ENCODE assay signal across 11 cellular contexts in genomic region chr11:116731097-116731761, GRCh38. TPM values are rescaled to one million over a fixed set of nuclear protein-coding genes. Genes with fewer than 3 reads are reported as not detected.
DNase-seq lines count a peak whose midpoint lies in the region; ATAC-seq and TF ChIP-seq lines count a peak whose summit lies in the region.
"Had no signal": no experiment of that assay in that cellular context is flagged by ENCODE, and none has a peak within 500 bp of the region (broad histone marks: within the 10 kb centered on the region; RNA-seq: fewer than 3 reads in every experiment).

No MANE protein-coding gene starts in this region.

- H3K27me3 Mint-ChIP-seq in CD14-positive monocyte (ENCODE audit: low read depth in 3 of 3): peaks cover 1 to 11% (median 7%) of the 10 kb centered on the region in 3 donors

- TF ChIP-seq CTCF in fibroblast of pulmonary artery (IDR thresholded peaks at IDR 0.05; ENCODE audit: low read length, missing control alignments) (no peak), neural cell (IDR thresholded peaks at IDR 0.05; ENCODE audit: poor library complexity, severe bottlenecking) (peak; percentile 51), CD14-positive monocyte (IDR thresholded peaks at IDR 0.05) (no peak), transverse colon (IDR thresholded peaks at IDR 0.05) (no peak)

- intact Hi-C loops in CD14-positive monocyte (cut with micrococcal nuclease): no loop called here
- intact Hi-C loops in transverse colon (cut with DNase I; ENCODE audit: low total_unique reads): no loop called here

- H2AFZ ChIP-seq in neural cell (ENCODE audit: low read depth, low read length): peak overlapping the region; percentile 61

- ATAC-seq in GM21576 (IDR thresholded peaks at IDR 0.05; ENCODE audit: unreplicated experiment): no peak
- ATAC-seq: CD8-positive, alpha-beta T cell had no signal

- peak overlapping the region; percentile 60 for H3K4me2 ChIP-seq in neural cell (ENCODE audit: low read length)

- H3K36me3 ChIP-seq in NT2/D1 (ENCODE audit: insufficient read depth, insufficient read length, low read length): no peaks in the 10 kb centered on the region
- no peaks in the 10 kb centered on the region for H3K36me3 ChIP-seq in neural cell (ENCODE audit: insufficient read depth, low read length)
- no peaks in the 10 kb centered on the region for H3K36me3 ChIP-seq in transverse colon

- no peaks in the 10 kb centered on the region for H3K9me2 ChIP-seq in neural cell (ENCODE audit: insufficient read depth, low read length)

- peak; percentile 61 for TF ChIP-seq RAD21 in neural cell (conservative IDR thresholded peaks at IDR 0.05)

- in situ Hi-C loops in transverse colon (cut with MboI; ENCODE audit: low pct_ligation_motif_present in 1 of 4, low pct_unique_long_range_greater_than_20kb in 1 of 4, low sequenced_read_pairs in 3 of 4): no loop called here

- no peak for TF ChIP-seq POLR2A in transverse colon (IDR thresholded peaks at IDR 0.05)

- peak overlapping the region; percentile 37 for H3K9ac ChIP-seq in NT2/D1 (ENCODE audit: insufficient read length, low read depth)
- peak overlapping the region; percentile 69 for H3K9ac ChIP-seq in neural cell (ENCODE audit: low read length)

- H3K27ac ChIP-seq in neural cell (ENCODE audit: low read length) (peak overlapping the region; percentile 77), transverse colon (no peak overlapping the region)

- peaks cover 15% of the 10 kb centered on the region for H3K4me1 Mint-ChIP-seq in CD14-positive monocyte

- no peaks in the 10 kb centered on the region for H4K20me1 ChIP-seq in neural cell (ENCODE audit: insufficient read depth)

- H3K4me3 ChIP-seq in NT2/D1 (ENCODE audit: insufficient read length, low read depth) (no peak overlapping the region), fibroblast of pulmonary artery (replicated peaks; ENCODE audit: low read depth, low read length) (no peak overlapping the region), neural cell (ENCODE audit: low read length) (peak overlapping the region; percentile 55), transverse colon (no peak overlapping the region)

- no peaks in the 10 kb centered on the region for H3F3A ChIP-seq in neural cell (ENCODE audit: insufficient read depth, low read length, poor library complexity, severe bottlenecking)

- H3K4me3 Mint-ChIP-seq in CD14-positive monocyte: no peak overlapping the region
- H3K4me3 Mint-ChIP-seq: CD8-positive, alpha-beta T cell had no signal

- H3K9me3 ChIP-seq in NT2/D1 (ENCODE audit: insufficient read depth, low read length): no peaks in the 10 kb centered on the region
- no peaks in the 10 kb centered on the region for H3K9me3 ChIP-seq in neural cell (ENCODE audit: low read length)
- no peaks in the 10 kb centered on the region for H3K9me3 ChIP-seq in transverse colon

- TF ChIP-seq EP300 in neural cell (conservative IDR thresholded peaks at IDR 0.05; ENCODE audit: poor library complexity, severe bottlenecking) (peak; percentile 51), transverse colon (IDR thresholded peaks at IDR 0.05; ENCODE audit: low read depth) (no peak)

- 61 to 100% methylated on average over 1 to 11 of the region's 11 CpGs for WGBS in transverse colon (ENCODE audit: low coverage in 1 of 2), 2 donors

- H3K27me3 ChIP-seq in NT2/D1 (ENCODE audit: insufficient read depth, insufficient read length) (no peaks in the 10 kb centered on the region), neural cell (ENCODE audit: insufficient read depth, low read depth, low read length) (no peaks in the 10 kb centered on the region), transverse colon (peaks cover 3% of the 10 kb centered on the region)

- H3K4me1 ChIP-seq in NT2/D1 (ENCODE audit: insufficient read depth, insufficient read length): peaks cover 3% of the 10 kb centered on the region
- peaks cover 0 to 7% (median 5%) of the 10 kb centered on the region in 4 donors for H3K4me1 ChIP-seq in transverse colon

- DNase-seq in ELR (ENCODE audit: low read depth): peak; percentile 10
- peak; percentile 54 for DNase-seq in NT2/D1 (ENCODE audit: low read depth, low spot score)
- DNase-seq in fibroblast of pulmonary artery (ENCODE audit: low read depth): peak; percentile 3
- no peak for DNase-seq in CD14-positive monocyte (ENCODE audit: low spot score)
- DNase-seq in transverse colon: no peak
- no peak for DNase-seq in GF-D8 (lab: John Stamatoyannopoulos, UW)
- DNase-seq: CD8-positive, alpha-beta T cell; SHP77 treated with DMSO at 0.1 percent for 48 hours; stimulated activated CD4-positive, alpha-beta T cell treated with anti-CD3 and anti-CD28 coated beads, Interleukin-4, amount 100 ng/mL, for 1 hour had no signal

- no peaks in the 10 kb centered on the region for H3K79me2 ChIP-seq in neural cell (replicated peaks; ENCODE audit: insufficient read depth, low read length)

- peaks cover 0 to 2% (median 0%) of the 10 kb centered on the region in 7 donors for H3K9me3 Mint-ChIP-seq in CD14-positive monocyte
- H3K9me3 Mint-ChIP-seq: CD8-positive, alpha-beta T cell had no signal

- peaks cover 0 to 8% of the 10 kb centered on the region in 2 donors for H3K36me3 Mint-ChIP-seq in CD14-positive monocyte
- H3K36me3 Mint-ChIP-seq: CD8-positive, alpha-beta T cell had no signal

- peak overlapping the region in 1 of 7 donors; percentile 12 for H3K27ac Mint-ChIP-seq in CD14-positive monocyte
- H3K27ac Mint-ChIP-seq: CD8-positive, alpha-beta T cell had no signal

TF ChIP-seq in neural cell, 6 proteins besides CTCF, POLR2A, EP300 and RAD21:
- peak; percentile 70 for TF ChIP-seq MXI1 (conservative IDR thresholded peaks at IDR 0.05; ENCODE audit: poor library complexity, severe bottlenecking)
- no peak for TF ChIP-seq EZH2 (IDR thresholded peaks at IDR 0.05; ENCODE audit: borderline replicate concordance, insufficient read depth, low read length, poor library complexity, severe bottlenecking)
- TF ChIP-seq POLR2AphosphoS5 (IDR thresholded peaks at IDR 0.05): peak; percentile 44
- TF ChIP-seq TAF1 (IDR thresholded peaks at IDR 0.05; ENCODE audit: low read depth): no peak
- TF ChIP-seq REST (IDR thresholded peaks at IDR 0.05; ENCODE audit: borderline replicate concordance): peak; percentile 86
- peak; percentile 57 for TF ChIP-seq SMC3 (conservative IDR thresholded peaks at IDR 0.05; ENCODE audit: poor library complexity)

RNA-seq across cellular contexts. Expression of gene BUD13, which starts 41.6 kb away (rescaled TPM):
- polyA plus RNA-seq in neural cell (19.1 and 20.5 TPM in 2 replicates), CD14-positive monocyte (1 to 10 TPM; 4.2 to 5.3 TPM)
- 22.6 and 25.6 TPM in 2 replicates for polyA minus RNA-seq in neural cell
- total RNA-seq in transverse colon: 10 to 100 TPM in 3 of 4 donors, 1 to 10 TPM in 1; 6.7 to 21.9 (median 14.0) TPM

RNA-seq across cellular contexts. Expression of gene ZPR1, which starts 56.6 kb away (rescaled TPM):
- 34.5 and 64.7 TPM in 2 replicates for polyA plus RNA-seq in neural cell
- 37.3 and 41.6 TPM in 2 replicates for polyA minus RNA-seq in neural cell
- 10 to 100 TPM; 35.2 to 35.5 TPM for polyA plus RNA-seq in CD14-positive monocyte
- total RNA-seq in transverse colon: 10 to 100 TPM; 13.1 to 20.9 (median 16.4) TPM

Comparison
In these comparisons a context has a peak if more than half of its experiments do, and no peak if none do; other contexts are left out.
1. DNase-seq: peak in ELR (single experiment), NT2/D1 (single experiment) and fibroblast of pulmonary artery (single experiment); none in CD14-positive monocyte (single experiment), transverse colon (single experiment) and GF-D8 (single experiment).